Comparison of ENCODE assay signal across 22 cellular contexts in the genomic region with DNA sequence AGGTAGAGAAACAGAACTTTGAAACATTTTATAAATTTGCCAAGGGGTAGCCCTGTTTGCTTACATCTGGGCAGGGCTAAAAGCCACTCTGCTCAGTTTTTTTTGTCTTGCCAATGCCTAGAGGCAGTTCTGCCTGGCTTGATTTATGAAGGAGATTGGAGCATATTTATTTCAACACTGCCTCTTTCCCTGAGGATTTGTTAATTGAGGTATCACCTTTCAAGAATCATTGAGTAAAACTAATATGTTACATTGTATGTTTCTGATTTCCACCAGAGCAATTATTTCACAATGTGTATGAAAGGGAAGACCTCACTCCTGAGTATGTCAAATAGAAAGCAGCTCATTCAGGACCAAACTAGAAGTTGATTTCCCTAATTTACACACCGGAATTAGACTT.
A peak's percentile ranks its signal among the peaks of the same experiment; 100 is the strongest.
DNase-seq lines count a peak whose midpoint lies in the region; ATAC-seq and TF ChIP-seq lines count a peak whose summit lies in the region.
"Had no signal": no experiment of that assay in that cellular context is flagged by ENCODE, and none has a peak within 500 bp of the region (broad histone marks: within the 10 kb centered on the region; RNA-seq: fewer than 3 reads in every experiment).

No MANE protein-coding gene starts in this region.

- WGBS in spleen, 5 donors: 73 to 87% (median 75%) methylated on average over 1 of the region's 1 CpG

- no peaks in the 10 kb centered on the region for H3K36me3 ChIP-seq in RWPE2 (ENCODE audit: low read depth)
- no peaks in the 10 kb centered on the region for H3K36me3 ChIP-seq in thoracic aorta
- H3K36me3 ChIP-seq in spleen: no peaks in the 10 kb centered on the region
- H3K36me3 ChIP-seq: SJSA1 had no signal

- H3K27me3 ChIP-seq in RWPE2 (ENCODE audit: insufficient read depth, poor library complexity, severe bottlenecking) (no peaks in the 10 kb centered on the region), thoracic aorta (replicated peaks; ENCODE audit: insufficient read depth) (no peaks in the 10 kb centered on the region), spleen (replicated peaks in 1 of 7) (no peaks in the 10 kb centered on the region)
- H3K27me3 ChIP-seq: SJSA1 had no signal

- H3K4me3 ChIP-seq in RWPE2 (ENCODE audit: severe bottlenecking): no peak overlapping the region
- H3K4me3 ChIP-seq in thoracic aorta: peak overlapping the region; percentile 17
- H3K4me3 ChIP-seq in spleen: no peak overlapping the region
- H3K4me3 ChIP-seq: SJSA1 had no signal

- H3K9me3 ChIP-seq in RWPE2 (ENCODE audit: severe bottlenecking) (no peaks in the 10 kb centered on the region), thoracic aorta (no peaks in the 10 kb centered on the region), spleen (peaks cover 0 to 5% (median 2%) of the 10 kb centered on the region in 8 donors)
- H3K9me3 ChIP-seq: SJSA1 had no signal

- DNase-seq in NOMO-1 treated with DMSO at 0.1 percent for 48 hours (lab: John Stamatoyannopoulos, UW; ENCODE audit: unreplicated experiment) (peak; percentile 1), NOMO-1 treated with dmso at 0.1 percent for 144 hours (lab: John Stamatoyannopoulos, UW; ENCODE audit: unreplicated experiment) (no peak), NCI-H1930 (lab: John Stamatoyannopoulos, UW) (peak; percentile 58 to 82), RWPE2 (ENCODE audit: low spot score) (no peak), thoracic aorta (ENCODE audit: low spot score) (no peak), GM03348 (ENCODE audit: low spot score) (no peak), NCI-H345 (lab: John Stamatoyannopoulos, UW) (no peak), spleen (no peak)
- DNase-seq: activated B cell treated with CpG ODN at 0.5 μM for 24 hours; activated CD8-positive, alpha-beta T cell treated with anti-CD3 and anti-CD28 coated beads for 36 hours; activated naive CD4-positive, alpha-beta T cell treated with anti-CD3 and anti-CD28 coated beads for 36 hours; activated T-cell treated with anti-CD3 and anti-CD28 coated beads, Interleukin-2, amount 50 U/mL, for 1 hour; DMS53; left cardiac atrium; NCI-H526; posterior cingulate gyrus; stimulated activated CD4-positive, alpha-beta T cell treated with anti-CD3 and anti-CD28 coated beads, Interleukin-4, amount 100 ng/mL, for 24 hours had no signal

- H3K4me1 ChIP-seq in RWPE2 (ENCODE audit: insufficient read depth, poor library complexity, severe bottlenecking) (no peaks in the 10 kb centered on the region), thoracic aorta (ENCODE audit: control insufficient read depth in 1 of 2, low read depth in 2 of 2) (peaks cover 8 to 15% of the 10 kb centered on the region in 2 donors), spleen (no peaks in the 10 kb centered on the region)
- H3K4me1 ChIP-seq: SJSA1 had no signal

- no peak for TF ChIP-seq CTCF in RWPE2 (IDR thresholded peaks at IDR 0.05; ENCODE audit: poor library complexity, severe bottlenecking)
- TF ChIP-seq CTCF in thoracic aorta (IDR thresholded peaks at IDR 0.05): no peak
- no peak for TF ChIP-seq CTCF in spleen (IDR thresholded peaks at IDR 0.05 in 8 of 11, conservative IDR thresholded peaks at IDR 0.05 in 3 of 11)

- ATAC-seq in RWPE2 (ENCODE audit: low read depth) (peak; percentile 29; the same call in 1 of the 3 replicates), thoracic aorta (ENCODE audit: insufficient number of reproducible peaks, low FRiP score, low read depth) (no peak)
- ATAC-seq: activated CD8-positive, alpha-beta T cell treated with anti-CD3 and anti-CD28 coated beads for 36 hours; esophagus mucosa; HCT116; left cardiac atrium; Panc1 had no signal

- intact Hi-C loops in spleen (cut with DNase I; ENCODE audit: low total_unique reads): no loop called here

- TF ChIP-seq POLR2A in spleen (IDR thresholded peaks at IDR 0.05): no peak

- H3K27ac ChIP-seq in RWPE2 (ENCODE audit: poor library complexity, severe bottlenecking) (no peak overlapping the region), thoracic aorta (peak overlapping the region in 1 of 2 donors; percentile 7), spleen (no peak overlapping the region)
- H3K27ac ChIP-seq: C4-2B, SJSA1 had no signal

Comparison
In these comparisons a context has a peak if more than half of its experiments do, and no peak if none do; other contexts are left out.
1. DNase-seq: peak in NOMO-1 treated with DMSO at 0.1 percent for 48 hours (single experiment) and NCI-H1930 (2 of 2); none in NOMO-1 treated with dmso at 0.1 percent for 144 hours (single experiment), RWPE2 (single experiment), thoracic aorta (single experiment), GM03348 (single experiment), NCI-H345 (single experiment) and spleen (single experiment).